ENCODE assay signal across 8 cellular contexts in the genomic region with DNA sequence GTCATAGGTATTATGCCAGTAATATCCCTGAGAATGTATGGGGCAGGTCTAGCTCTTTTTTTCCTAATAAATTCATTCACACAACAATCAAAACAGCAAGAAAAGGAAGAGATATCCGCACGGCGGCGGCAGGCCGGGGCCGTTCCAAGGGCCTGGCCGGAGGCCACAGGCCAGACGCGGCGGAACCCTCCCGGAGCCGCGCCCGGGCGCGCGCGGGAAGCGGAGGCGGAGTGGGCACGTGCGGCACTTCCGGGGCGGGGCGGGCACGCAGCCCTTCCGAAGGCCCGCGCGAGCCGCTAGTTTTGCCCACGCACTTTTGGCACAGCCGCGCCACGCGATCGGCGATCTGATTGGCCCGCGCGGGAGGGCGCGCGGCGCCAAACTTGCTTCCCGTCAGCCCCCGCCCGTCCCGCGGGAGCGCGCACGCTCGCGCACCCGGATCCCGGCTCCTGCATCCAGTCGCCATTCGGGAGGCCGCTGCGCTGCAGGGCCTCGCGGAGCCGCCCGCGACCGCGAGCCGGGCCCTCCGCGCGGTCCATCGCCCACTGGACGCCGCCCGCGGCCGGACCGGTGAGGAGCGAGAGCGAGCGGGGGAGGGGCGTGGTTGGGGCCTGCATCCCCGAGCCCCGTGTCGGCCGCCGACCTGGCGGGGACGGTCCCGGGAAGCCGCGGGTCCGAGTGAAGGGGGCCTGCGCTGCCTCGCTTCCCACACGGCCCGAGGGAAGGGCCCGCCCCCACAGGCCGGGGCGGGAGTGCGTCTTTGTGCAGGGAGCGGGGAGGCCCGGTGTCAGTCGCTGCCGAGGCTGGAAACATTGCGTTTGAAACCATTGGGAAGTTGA. TPM values are rescaled to one million over a fixed set of nuclear protein-coding genes. Genes with fewer than 3 reads are reported as not detected.
DNase-seq lines count a peak whose midpoint lies in the region; ATAC-seq and TF ChIP-seq lines count a peak whose summit lies in the region.

A gene with protein sequence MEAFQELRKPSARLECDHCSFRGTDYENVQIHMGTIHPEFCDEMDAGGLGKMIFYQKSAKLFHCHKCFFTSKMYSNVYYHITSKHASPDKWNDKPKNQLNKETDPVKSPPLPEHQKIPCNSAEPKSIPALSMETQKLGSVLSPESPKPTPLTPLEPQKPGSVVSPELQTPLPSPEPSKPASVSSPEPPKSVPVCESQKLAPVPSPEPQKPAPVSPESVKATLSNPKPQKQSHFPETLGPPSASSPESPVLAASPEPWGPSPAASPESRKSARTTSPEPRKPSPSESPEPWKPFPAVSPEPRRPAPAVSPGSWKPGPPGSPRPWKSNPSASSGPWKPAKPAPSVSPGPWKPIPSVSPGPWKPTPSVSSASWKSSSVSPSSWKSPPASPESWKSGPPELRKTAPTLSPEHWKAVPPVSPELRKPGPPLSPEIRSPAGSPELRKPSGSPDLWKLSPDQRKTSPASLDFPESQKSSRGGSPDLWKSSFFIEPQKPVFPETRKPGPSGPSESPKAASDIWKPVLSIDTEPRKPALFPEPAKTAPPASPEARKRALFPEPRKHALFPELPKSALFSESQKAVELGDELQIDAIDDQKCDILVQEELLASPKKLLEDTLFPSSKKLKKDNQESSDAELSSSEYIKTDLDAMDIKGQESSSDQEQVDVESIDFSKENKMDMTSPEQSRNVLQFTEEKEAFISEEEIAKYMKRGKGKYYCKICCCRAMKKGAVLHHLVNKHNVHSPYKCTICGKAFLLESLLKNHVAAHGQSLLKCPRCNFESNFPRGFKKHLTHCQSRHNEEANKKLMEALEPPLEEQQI (plus strand): TSS at position 430 of the 839 bp plus-strand sequence. CDS start 9,340 bp downstream, outside the sequence.

- POLR2A ChIA-PET in AG04449 (lab: Yijun Ruan, JAX): no interaction called here

- TF ChIP-seq CTCF in AG04449 (IDR thresholded peaks at IDR 0.05; ENCODE audit: insufficient read depth, low read length, missing control alignments): no peak
- TF ChIP-seq CTCF in WERI-Rb-1 (IDR thresholded peaks at IDR 0.05; ENCODE audit: low read depth, low read length): 0 out of 2 replicates have a peak, but pooled peaks have one; percentile 6
- no peak for TF ChIP-seq CTCF in breast epithelium (IDR thresholded peaks at IDR 0.05)

- H3K4me1 ChIP-seq in breast epithelium (no peaks in the 10 kb centered on the region), skeletal muscle tissue (ENCODE audit: control insufficient read depth in 3 of 3, insufficient read depth in 3 of 3, low read length in 3 of 3) (peaks cover 17 to 31% (median 18%) of the 10 kb centered on the region in 3 donors)

- CTCF ChIA-PET in AG04449 (lab: Yijun Ruan, JAX): no interaction called here

- H3K27me3 ChIP-seq in WERI-Rb-1 (ENCODE audit: insufficient read depth, low read depth, severe bottlenecking): no peaks in the 10 kb centered on the region
- H3K27me3 ChIP-seq in breast epithelium: no peaks in the 10 kb centered on the region
- no peaks in the 10 kb centered on the region for H3K27me3 ChIP-seq in skeletal muscle tissue (ENCODE audit: control insufficient read depth in 3 of 3, insufficient read depth in 3 of 3, low read length in 3 of 3)

- H3K4me3 ChIP-seq in AG04449 (ENCODE audit: low read depth, low read length): peak within 1 kb of the TSS; percentile 70
- peak within 1 kb of the TSS; percentile 90 for H3K4me3 ChIP-seq in WERI-Rb-1 (ENCODE audit: low read depth, low read length)
- peak within 1 kb of the TSS; percentile 77 to 89 (median 87) for H3K4me3 ChIP-seq in breast epithelium
- peak within 1 kb of the TSS; percentile 89 for H3K4me3 ChIP-seq in iPS-18c (ENCODE audit: insufficient read depth, low read depth, low read length)
- peak within 1 kb of the TSS; percentile 77 to 93 (median 81) for H3K4me3 ChIP-seq in skeletal muscle tissue (ENCODE audit: low read length in 3 of 3)

- H3K36me3 ChIP-seq in WERI-Rb-1 (peaks cover 32% of the 10 kb centered on the region), breast epithelium (no peaks in the 10 kb centered on the region), skeletal muscle tissue (ENCODE audit: control insufficient read depth in 3 of 3, insufficient read depth in 3 of 3, low read length in 3 of 3) (no peaks in the 10 kb centered on the region)

- H3K27ac ChIP-seq in WERI-Rb-1 (peak within 1 kb of the TSS; percentile 91), breast epithelium (peak within 1 kb of the TSS; percentile 85 to 93), skeletal muscle tissue (ENCODE audit: low read depth, low read length) (peak within 1 kb of the TSS; percentile 89)

- no peak for TF ChIP-seq POLR2A in breast epithelium (IDR thresholded peaks at IDR 0.05)

- DNase-seq in AG04449 (ENCODE audit: low read depth, low spot score) (peak; percentile 66), NCI-H2196 (lab: John Stamatoyannopoulos, UW; ENCODE audit: unreplicated experiment) (peak; percentile 89), WERI-Rb-1 (peak; percentile 100), breast epithelium (ENCODE audit: low spot score in 2 of 2) (peak; percentile 91 to 92)

- intact Hi-C loops in breast epithelium (cut with DNase I; ENCODE audit: low total_unique reads): no loop called here

- H3K9me3 ChIP-seq in WERI-Rb-1 (ENCODE audit: severe bottlenecking) (no peaks in the 10 kb centered on the region), breast epithelium (no peaks in the 10 kb centered on the region), iPS-18c (ENCODE audit: control insufficient read depth, insufficient read depth, low read length) (no peaks in the 10 kb centered on the region), skeletal muscle tissue (ENCODE audit: control insufficient read depth in 3 of 3, low read length in 3 of 3) (no peaks in the 10 kb centered on the region)

- H3K9ac ChIP-seq in skeletal muscle tissue (ENCODE audit: low read depth in 1 of 3, low read length in 3 of 3): peak within 1 kb of the TSS; percentile 86 to 93 (median 86)

- peak; percentile 65 for ATAC-seq in GM18873 (IDR thresholded peaks at IDR 0.05; ENCODE audit: low FRiP score, unreplicated experiment)
- ATAC-seq in HG03135 (IDR thresholded peaks at IDR 0.05; ENCODE audit: unreplicated experiment): peak; percentile 80

RNA-seq across cellular contexts. Expression of the gene that starts here (rescaled TPM):
- 10 to 100 TPM in 2 of 3 donors, 1 to 10 TPM in 1; 9.4 to 25.3 (median 21.6) TPM for total RNA-seq in breast epithelium
- 5.2 TPM for total RNA-seq in skeletal muscle tissue

Comparison
In these comparisons a context has a peak if more than half of its experiments do, and no peak if none do; other contexts are left out.
1. Peak in every context shown above with its lines: DNase-seq, ATAC-seq, H3K4me3 ChIP-seq and H3K27ac ChIP-seq.